ENCODE assay signal across 1 cellular context in the genomic region with DNA sequence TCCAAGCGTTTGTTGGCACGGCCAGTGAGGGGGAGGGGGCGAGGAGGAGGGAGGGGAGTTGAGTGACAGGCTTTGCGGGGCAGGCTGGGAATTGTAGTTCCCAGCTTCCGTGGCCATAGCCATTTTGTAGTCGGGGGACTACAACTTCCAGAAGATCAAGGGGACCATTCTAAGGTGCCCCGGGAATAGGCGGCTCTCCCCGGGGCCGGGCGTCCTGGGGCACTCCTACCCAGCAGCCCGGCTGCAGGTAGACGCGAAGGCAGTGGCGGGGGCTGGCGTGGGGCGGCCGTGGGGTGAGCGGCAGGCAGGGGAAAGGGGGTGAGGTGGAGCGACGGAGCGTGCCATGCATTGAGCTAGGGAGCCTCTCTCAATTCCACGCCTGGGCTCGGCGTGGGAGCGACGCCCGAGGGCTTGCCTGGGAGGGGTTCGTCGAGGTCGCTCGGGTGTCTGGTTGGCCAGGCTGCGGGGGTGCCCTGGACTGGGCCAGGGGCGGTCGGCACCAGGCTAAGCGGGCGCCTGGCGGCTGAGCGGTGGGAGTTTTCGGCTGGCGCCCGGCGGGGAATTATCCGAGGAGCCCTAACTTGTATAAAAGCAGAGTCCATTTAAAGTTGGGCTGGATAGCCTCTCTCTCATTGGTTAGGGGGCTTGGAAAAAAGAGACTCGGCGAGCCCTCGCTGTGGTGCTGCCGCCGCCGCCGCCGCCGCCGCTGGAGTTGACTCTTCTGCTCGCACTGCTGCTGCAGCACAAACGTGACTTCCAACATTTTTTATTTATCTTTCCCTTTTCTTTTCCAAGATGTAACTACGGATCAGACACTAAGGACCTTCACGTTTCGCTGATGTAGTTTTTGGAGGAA.
TF ChIP-seq lines count a peak whose summit lies in the region.

A gene (plus strand): TSS at position 709 of the 856 bp plus-strand sequence. CDS start 471 bp downstream, outside the sequence.

TF ChIP-seq in HCT116, 20 proteins besides CTCF, POLR2A, EP300 and RAD21 (continued from another document):
- TF ChIP-seq, protein P1, sequence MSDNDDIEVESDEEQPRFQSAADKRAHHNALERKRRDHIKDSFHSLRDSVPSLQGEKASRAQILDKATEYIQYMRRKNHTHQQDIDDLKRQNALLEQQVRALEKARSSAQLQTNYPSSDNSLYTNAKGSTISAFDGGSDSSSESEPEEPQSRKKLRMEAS (IDR thresholded peaks at IDR 0.05), result peak; percentile 70
- TF ChIP-seq JUND (IDR thresholded peaks at IDR 0.05), result no peak
- TF ChIP-seq CEBPB (IDR thresholded peaks at IDR 0.05; ENCODE audit: low read depth), result no peak
- no peak for TF ChIP-seq EZH2 (IDR thresholded peaks at IDR 0.05)
- TF ChIP-seq, protein P2, sequence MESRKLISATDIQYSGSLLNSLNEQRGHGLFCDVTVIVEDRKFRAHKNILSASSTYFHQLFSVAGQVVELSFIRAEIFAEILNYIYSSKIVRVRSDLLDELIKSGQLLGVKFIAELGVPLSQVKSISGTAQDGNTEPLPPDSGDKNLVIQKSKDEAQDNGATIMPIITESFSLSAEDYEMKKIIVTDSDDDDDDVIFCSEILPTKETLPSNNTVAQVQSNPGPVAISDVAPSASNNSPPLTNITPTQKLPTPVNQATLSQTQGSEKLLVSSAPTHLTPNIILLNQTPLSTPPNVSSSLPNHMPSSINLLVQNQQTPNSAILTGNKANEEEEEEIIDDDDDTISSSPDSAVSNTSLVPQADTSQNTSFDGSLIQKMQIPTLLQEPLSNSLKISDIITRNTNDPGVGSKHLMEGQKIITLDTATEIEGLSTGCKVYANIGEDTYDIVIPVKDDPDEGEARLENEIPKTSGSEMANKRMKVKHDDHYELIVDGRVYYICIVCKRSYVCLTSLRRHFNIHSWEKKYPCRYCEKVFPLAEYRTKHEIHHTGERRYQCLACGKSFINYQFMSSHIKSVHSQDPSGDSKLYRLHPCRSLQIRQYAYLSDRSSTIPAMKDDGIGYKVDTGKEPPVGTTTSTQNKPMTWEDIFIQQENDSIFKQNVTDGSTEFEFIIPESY (IDR thresholded peaks at IDR 0.05; ENCODE audit: extremely low read depth, insufficient replicate concordance, low read length), result peak; percentile 36
TF ChIP-seq in HCT116: peak in this region for 10.
